ENCODE assay signal across 21 cellular contexts in the genomic region with DNA sequence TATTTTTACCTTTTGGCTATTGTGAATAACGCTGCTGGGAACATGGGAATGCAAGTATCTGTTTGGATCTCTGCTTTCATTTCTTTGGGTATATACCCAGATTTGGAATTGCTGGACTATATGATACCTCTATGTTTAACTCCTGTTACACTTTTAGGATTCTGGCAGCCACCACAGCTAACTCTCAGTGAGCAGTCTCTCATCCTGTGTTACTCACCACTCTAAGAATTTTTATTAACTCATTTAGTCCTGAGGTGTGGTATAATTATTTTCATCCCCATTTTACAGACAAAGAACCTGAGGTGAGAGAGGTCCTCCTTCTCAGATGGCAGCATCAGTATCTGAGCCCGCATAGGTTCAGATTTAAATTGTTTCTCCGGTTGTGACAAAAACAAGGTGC. TPM values are rescaled to one million over a fixed set of nuclear protein-coding genes. Genes with fewer than 3 reads are reported as not detected.
DNase-seq lines count a peak whose midpoint lies in the region; ATAC-seq, FAIRE-seq and TF ChIP-seq lines count a peak whose summit lies in the region.
"Had no signal": no experiment of that assay in that cellular context is flagged by ENCODE, and none has a peak within 500 bp of the region (broad histone marks: within the 10 kb centered on the region; RNA-seq: fewer than 3 reads in every experiment).

No MANE protein-coding gene starts in this region.

- H3K36me3 ChIP-seq in hepatocyte (replicated peaks; ENCODE audit: insufficient read depth, low read depth) (no peaks in the 10 kb centered on the region), smooth muscle cell (ENCODE audit: low read depth) (no peaks in the 10 kb centered on the region), pancreas (no peaks in the 10 kb centered on the region), spleen (no peaks in the 10 kb centered on the region)

- CTCF ChIA-PET in WTC11 (lab: Charles Lee), result interaction anchor here (1.0 kb wide), 2 partner anchors 16 to 69 kb away, joined by 3 to 4 read pairs; no protein-coding TSS in a partner anchor

- 89% methylated on average over 3 of the region's 3 CpGs for WGBS in hepatocyte (ENCODE audit: low lambda C conversion rate, missing lambda C conversion rate)
- WGBS in smooth muscle cell (ENCODE audit: low lambda C conversion rate), result 89% methylated on average over 3 of the region's 3 CpGs
- 92 to 98% methylated on average over 3 of the region's 3 CpGs for WGBS in pancreas, 2 donors
- 95 to 99% (median 98%) methylated on average over 3 of the region's 3 CpGs for WGBS in spleen, 5 donors

- POLR2A ChIA-PET in WTC11 (lab: Charles Lee), result no interaction called here

- H3K27me3 ChIP-seq in hepatocyte, result no peaks in the 10 kb centered on the region
- no peaks in the 10 kb centered on the region for H3K27me3 ChIP-seq in smooth muscle cell (ENCODE audit: low read depth)
- no peaks in the 10 kb centered on the region for H3K27me3 ChIP-seq in pancreas
- H3K27me3 ChIP-seq in spleen (replicated peaks in 1 of 7), result peaks cover 0 to 31% (median 0%) of the 10 kb centered on the region in 7 donors
- H3K27me3 ChIP-seq: body of pancreas had no signal

- no peaks in the 10 kb centered on the region for H3K9me3 Mint-ChIP-seq in WTC11
- H3K9me3 Mint-ChIP-seq: activated CD4-positive, alpha-beta T cell treated with anti-CD3 and anti-CD28 coated beads, Interleukin-2, amount 10 ng/mL, durations not matched to agents 7 days and 5 days; activated naive CD4-positive, alpha-beta T cell treated with anti-CD3 and anti-CD28 coated beads, Interleukin-2, amount 50 U/mL, for 24 hours had no signal

- H3K27me3 Mint-ChIP-seq in WTC11 (ENCODE audit: low read depth), result no peaks in the 10 kb centered on the region
- H3K27me3 Mint-ChIP-seq: activated CD4-positive, alpha-beta T cell treated with anti-CD3 and anti-CD28 coated beads, Interleukin-2, amount 10 ng/mL, durations not matched to agents 7 days and 5 days had no signal

- H3K79me2 ChIP-seq in hepatocyte (peaks cover 10% of the 10 kb centered on the region), smooth muscle cell (ENCODE audit: low read depth) (no peaks in the 10 kb centered on the region)

- TF ChIP-seq CTCF in WTC11 (IDR thresholded peaks at IDR 0.05), result no peak
- no peak for TF ChIP-seq CTCF in hepatocyte (IDR thresholded peaks at IDR 0.05; ENCODE audit: poor library complexity)
- no peak for TF ChIP-seq CTCF in smooth muscle cell (IDR thresholded peaks at IDR 0.05; ENCODE audit: borderline replicate concordance, insufficient read depth, poor library complexity, severe bottlenecking)
- no peak for TF ChIP-seq CTCF in pancreas (IDR thresholded peaks at IDR 0.05)
- TF ChIP-seq CTCF in spleen (IDR thresholded peaks at IDR 0.05 in 8 of 11, conservative IDR thresholded peaks at IDR 0.05 in 3 of 11), result no peak

- peaks cover 3% of the 10 kb centered on the region for H3K4me1 ChIP-seq in hepatocyte (ENCODE audit: insufficient read depth)
- H3K4me1 ChIP-seq in smooth muscle cell (ENCODE audit: low read depth), result peaks cover 12% of the 10 kb centered on the region
- H3K4me1 ChIP-seq in pancreas, result peaks cover 0 to 2% (median 0%) of the 10 kb centered on the region in 3 donors
- peaks cover 0 to 40% (median 8%) of the 10 kb centered on the region in 6 donors for H3K4me1 ChIP-seq in spleen
- H3K4me1 ChIP-seq: body of pancreas had no signal

- H3K4me3 ChIP-seq in hepatocyte, result no peak overlapping the region
- no peak overlapping the region for H3K4me3 ChIP-seq in smooth muscle cell
- no peak overlapping the region for H3K4me3 ChIP-seq in pancreas
- H3K4me3 ChIP-seq in spleen, result no peak overlapping the region
- H3K4me3 ChIP-seq: body of pancreas, GM12878, SK-N-MC had no signal

- H3F3A ChIP-seq in smooth muscle cell (ENCODE audit: low read depth), result peaks cover 9% of the 10 kb centered on the region

- no peak overlapping the region for H3K9ac ChIP-seq in smooth muscle cell (ENCODE audit: low read depth)

- intact Hi-C loops in pancreas (cut with DNase I), result no loop called here
- intact Hi-C loops in spleen (cut with DNase I; ENCODE audit: low total_unique reads), result no loop called here

- peak overlapping the region; percentile 93 for H3K27ac Mint-ChIP-seq in WTC11
- H3K27ac Mint-ChIP-seq: activated CD4-positive, alpha-beta T cell treated with anti-CD3 and anti-CD28 coated beads, Interleukin-2, amount 10 ng/mL, durations not matched to agents 7 days and 5 days; activated naive CD4-positive, alpha-beta T cell treated with anti-CD3 and anti-CD28 coated beads, Interleukin-2, amount 50 U/mL, for 24 hours; stimulated activated memory B cell treated with anti-CD40 and anti-IgM and Interleukin-4, amounts not matched to agents 10 μg/mL and 1 μg/mL and 100 μg/mL, for 72 hours had no signal

- no peaks in the 10 kb centered on the region for H3K36me3 Mint-ChIP-seq in WTC11
- H3K36me3 Mint-ChIP-seq: activated naive CD4-positive, alpha-beta T cell treated with anti-CD3 and anti-CD28 coated beads, Interleukin-2, amount 50 U/mL, for 24 hours had no signal

- DNase-seq in ELR (ENCODE audit: low read depth) (peak; percentile 37), WTC11 (ENCODE audit: low spot score) (no peak), hepatocyte (ENCODE audit: low spot score) (no peak), smooth muscle cell (lab: John Stamatoyannopoulos, UW; ENCODE audit: unreplicated experiment) (no peak), pancreas (no peak), GF-D8 (lab: John Stamatoyannopoulos, UW) (no peak), spleen (no peak)
- DNase-seq: activated CD4-positive, alpha-beta T cell treated with anti-CD3 and anti-CD28 coated beads, Interleukin-2, amount 10 ng/mL, durations not matched to agents 7 days and 5 days; activated T-cell treated with anti-CD3 and anti-CD28 coated beads for 4 hours; body of pancreas; NCI-H2029 treated with DMSO at 0.1 percent for 48 hours; NCI-H524 treated with DMSO at 0.1 percent for 48 hours had no signal

- TF ChIP-seq POLR2A in spleen (IDR thresholded peaks at IDR 0.05), result no peak

- H3K9me2 ChIP-seq in hepatocyte (replicated peaks; ENCODE audit: insufficient read depth), result no peaks in the 10 kb centered on the region

- H3K4me2 ChIP-seq in hepatocyte (no peak overlapping the region), smooth muscle cell (no peak overlapping the region)

- no peak overlapping the region for H3K4me3 Mint-ChIP-seq in WTC11
- H3K4me3 Mint-ChIP-seq: activated CD4-positive, alpha-beta T cell treated with anti-CD3 and anti-CD28 coated beads, Interleukin-2, amount 10 ng/mL, durations not matched to agents 7 days and 5 days; activated naive CD4-positive, alpha-beta T cell treated with anti-CD3 and anti-CD28 coated beads, Interleukin-2, amount 50 U/mL, for 24 hours; stimulated activated memory B cell treated with anti-CD40 and anti-IgM and Interleukin-4, amounts not matched to agents 10 μg/mL and 1 μg/mL and 100 μg/mL, for 72 hours had no signal

- no peak overlapping the region for H2AFZ ChIP-seq in hepatocyte
- no peak overlapping the region for H2AFZ ChIP-seq in smooth muscle cell (ENCODE audit: low read depth)

- H3K9me3 ChIP-seq in hepatocyte (ENCODE audit: low read depth) (no peaks in the 10 kb centered on the region), smooth muscle cell (replicated peaks; ENCODE audit: low read depth) (no peaks in the 10 kb centered on the region), pancreas (no peaks in the 10 kb centered on the region), spleen (no peaks in the 10 kb centered on the region)
- H3K9me3 ChIP-seq: body of pancreas had no signal

- H3K4me1 Mint-ChIP-seq in WTC11, result peaks cover 40% of the 10 kb centered on the region
- H3K4me1 Mint-ChIP-seq: activated naive CD4-positive, alpha-beta T cell treated with anti-CD3 and anti-CD28 coated beads, Interleukin-2, amount 50 U/mL, for 24 hours had no signal

- H4K20me1 ChIP-seq in hepatocyte (ENCODE audit: insufficient read depth, poor library complexity, severe bottlenecking) (no peaks in the 10 kb centered on the region), smooth muscle cell (ENCODE audit: low read depth) (no peaks in the 10 kb centered on the region)

- no peak for FAIRE-seq in pancreas (lab: Jason Lieb, UNC)
- FAIRE-seq: GM12878 had no signal

- ATAC-seq in WTC11 (no peak), GM21619 (IDR thresholded peaks at IDR 0.05; ENCODE audit: unreplicated experiment) (no peak), pancreas (no peak)
- ATAC-seq: body of pancreas; GM12878; stimulated activated memory B cell treated with anti-CD40 and anti-IgM and Interleukin-4, amounts not matched to agents 10 μg/mL and 1 μg/mL and 100 μg/mL, for 72 hours had no signal

- H3K27ac ChIP-seq in hepatocyte (peak overlapping the region; percentile 85), smooth muscle cell (ENCODE audit: low read depth) (peak overlapping the region; percentile 78), pancreas (no peak overlapping the region), spleen (no peak overlapping the region)
- H3K27ac ChIP-seq: SK-N-MC had no signal

TF ChIP-seq in WTC11, 78 proteins besides CTCF, POLR2A, EP300 and RAD21 (continues in another document):
- TF ChIP-seq, protein P1, sequence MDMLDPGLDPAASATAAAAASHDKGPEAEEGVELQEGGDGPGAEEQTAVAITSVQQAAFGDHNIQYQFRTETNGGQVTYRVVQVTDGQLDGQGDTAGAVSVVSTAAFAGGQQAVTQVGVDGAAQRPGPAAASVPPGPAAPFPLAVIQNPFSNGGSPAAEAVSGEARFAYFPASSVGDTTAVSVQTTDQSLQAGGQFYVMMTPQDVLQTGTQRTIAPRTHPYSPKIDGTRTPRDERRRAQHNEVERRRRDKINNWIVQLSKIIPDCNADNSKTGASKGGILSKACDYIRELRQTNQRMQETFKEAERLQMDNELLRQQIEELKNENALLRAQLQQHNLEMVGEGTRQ (CRISPR knock-in tag; IDR thresholded peaks at IDR 0.05), result no peak
- TF ChIP-seq, protein P2, sequence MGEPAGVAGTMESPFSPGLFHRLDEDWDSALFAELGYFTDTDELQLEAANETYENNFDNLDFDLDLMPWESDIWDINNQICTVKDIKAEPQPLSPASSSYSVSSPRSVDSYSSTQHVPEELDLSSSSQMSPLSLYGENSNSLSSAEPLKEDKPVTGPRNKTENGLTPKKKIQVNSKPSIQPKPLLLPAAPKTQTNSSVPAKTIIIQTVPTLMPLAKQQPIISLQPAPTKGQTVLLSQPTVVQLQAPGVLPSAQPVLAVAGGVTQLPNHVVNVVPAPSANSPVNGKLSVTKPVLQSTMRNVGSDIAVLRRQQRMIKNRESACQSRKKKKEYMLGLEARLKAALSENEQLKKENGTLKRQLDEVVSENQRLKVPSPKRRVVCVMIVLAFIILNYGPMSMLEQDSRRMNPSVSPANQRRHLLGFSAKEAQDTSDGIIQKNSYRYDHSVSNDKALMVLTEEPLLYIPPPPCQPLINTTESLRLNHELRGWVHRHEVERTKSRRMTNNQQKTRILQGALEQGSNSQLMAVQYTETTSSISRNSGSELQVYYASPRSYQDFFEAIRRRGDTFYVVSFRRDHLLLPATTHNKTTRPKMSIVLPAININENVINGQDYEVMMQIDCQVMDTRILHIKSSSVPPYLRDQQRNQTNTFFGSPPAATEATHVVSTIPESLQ (CRISPR knock-in tag; IDR thresholded peaks at IDR 0.05), result no peak

RNA-seq across cellular contexts. Expression of a gene that starts 1.1 kb away (rescaled TPM):
- total RNA-seq in WTC11 (2021) (0.18 to 0.39 TPM (median 0.37 TPM) in 3 replicates), hepatocyte (0.08 and 0.10 TPM in 2 replicates), smooth muscle cell (not detected in 2 replicates), pancreas (under 1 TPM in 2 of 6 donors, not detected in 4; 0.06 to 0.12 TPM), spleen (under 1 TPM in 2 of 7 donors, not detected in 5; 0.17 to 0.34 TPM)
- polyA plus RNA-seq in hepatocyte (0.25 and 1.2 TPM in 2 replicates), smooth muscle cell (not detected in 2 replicates), pancreas (not detected), spleen (under 1 TPM; 0.13 to 0.16 (median 0.15) TPM)
- total RNA-seq: activated CD4-positive, alpha-beta T cell treated with anti-CD3 and anti-CD28 coated beads, Interleukin-2, amount 10 ng/mL, durations not matched to agents 7 days and 5 days; body of pancreas; mononuclear cell; osteocyte; urinary bladder had no signal
- polyA plus RNA-seq: AG04450 had no signal

Comparison
In these comparisons a context has a peak if more than half of its experiments do, and no peak if none do; other contexts are left out.
1. H3K27ac ChIP-seq: peak in hepatocyte (single experiment) and smooth muscle cell (single experiment); none in pancreas (0 of 4) and spleen (0 of 8).